In genomic region chr7:96174812-96175211, GRCh38 we compare ENCODE assay signal across 21 cellular contexts.
DNase-seq lines count a peak whose midpoint lies in the region; ATAC-seq and TF ChIP-seq lines count a peak whose summit lies in the region.
"Had no signal": no experiment of that assay in that cellular context is flagged by ENCODE, and none has a peak within 500 bp of the region (broad histone marks: within the 10 kb centered on the region; RNA-seq: fewer than 3 reads in every experiment).

No MANE protein-coding gene starts in this region.

- H3K9me3 ChIP-seq in endodermal cell (ENCODE audit: control insufficient read depth, low read length): no peaks in the 10 kb centered on the region
- H3K9me3 ChIP-seq: lower lobe of right lung, testis had no signal

- H3K9ac ChIP-seq in endodermal cell (ENCODE audit: extremely low read depth, low read length, poor library complexity, severe bottlenecking): no peak overlapping the region

- H3K4me3 Mint-ChIP-seq in endodermal cell: no peak overlapping the region
- H3K4me3 Mint-ChIP-seq: activated CD4-positive, alpha-beta T cell treated with anti-CD3 and anti-CD28 coated beads for 36 hours; CD14-positive monocyte; stimulated activated effector memory CD8-positive, alpha-beta T cell treated with anti-CD3 and anti-CD28 coated beads, Interleukin-12 subunit alpha, Interleukin-12 subunit beta, amount 100 ng/mL, for 72 hours had no signal

- no peak overlapping the region for H3K4me3 ChIP-seq in endodermal cell (ENCODE audit: low read length)
- H3K4me3 ChIP-seq: lower lobe of right lung, skin epidermis, testis had no signal

- H3K27ac ChIP-seq in endodermal cell (ENCODE audit: low read depth, low read length): no peak overlapping the region
- H3K27ac ChIP-seq: lower lobe of right lung, skin epidermis, testis had no signal

- peaks cover 43% of the 10 kb centered on the region for H3K4me1 Mint-ChIP-seq in endodermal cell
- H3K4me1 Mint-ChIP-seq: activated CD4-positive, alpha-beta T cell treated with anti-CD3 and anti-CD28 coated beads for 36 hours; CD14-positive monocyte; stimulated activated effector memory CD8-positive, alpha-beta T cell treated with anti-CD3 and anti-CD28 coated beads, Interleukin-12 subunit alpha, Interleukin-12 subunit beta, amount 100 ng/mL, for 72 hours had no signal

- DNase-seq in ELF-1 (ENCODE audit: low read depth, low spot score) (peak; percentile 64), NCI-H1930 (lab: John Stamatoyannopoulos, UW) (peak; percentile 46 to 83), endodermal cell (peak; percentile 70), midbrain (lab: John Stamatoyannopoulos, UW) (peak; percentile 27), amniotic stem cell (lab: John Stamatoyannopoulos, UW) (no peak), head of caudate nucleus (no peak), activated T-cell treated with anti-CD3 and anti-CD28 coated beads for 4 hours (no peak)
- DNase-seq: activated CD4-positive, alpha-beta T cell treated with anti-CD3 and anti-CD28 coated beads for 36 hours; DMS153; lower lobe of right lung; NCI-H1105; NCI-H774; OCI-M1; SHP77; stimulated activated CD4-positive, alpha-beta T cell treated with anti-CD3 and anti-CD28 coated beads, Interleukin-2, amount 100 ng/mL, for 24 hours; testis had no signal

- ATAC-seq in GM18868 (IDR thresholded peaks at IDR 0.05; ENCODE audit: unreplicated experiment): no peak
- ATAC-seq: activated CD4-positive, alpha-beta T cell treated with anti-CD3 and anti-CD28 coated beads for 36 hours; activated naive CD4-positive, alpha-beta T cell treated with anti-CD3 and anti-CD28 coated beads, Interleukin-2, amount 50 U/mL, for 72 hours; lower lobe of right lung; stimulated activated effector memory CD8-positive, alpha-beta T cell treated with anti-CD3 and anti-CD28 coated beads, Interleukin-12 subunit alpha, Interleukin-12 subunit beta, amount 100 ng/mL, for 72 hours had no signal

- WGBS in endodermal cell (ENCODE audit: insufficient coverage in 1 of 2, insufficient read length in 1 of 2), 2 experiments: 65 to 68% methylated on average over 2 to 4 of the region's 4 CpGs

- no peaks in the 10 kb centered on the region for H3K9me3 Mint-ChIP-seq in endodermal cell
- H3K9me3 Mint-ChIP-seq: activated naive CD4-positive, alpha-beta T cell treated with anti-CD3 and anti-CD28 coated beads, Interleukin-2, amount 50 U/mL, for 72 hours; stimulated activated effector memory CD8-positive, alpha-beta T cell treated with anti-CD3 and anti-CD28 coated beads, Interleukin-12 subunit alpha, Interleukin-12 subunit beta, amount 100 ng/mL, for 72 hours had no signal

- intact Hi-C loops in head of caudate nucleus (cut with DNase I): no loop called here

- TF ChIP-seq CTCF in endodermal cell (conservative IDR thresholded peaks at IDR 0.05): no peak

- peak overlapping the region; percentile 17 for H3K27ac Mint-ChIP-seq in endodermal cell
- H3K27ac Mint-ChIP-seq: activated CD4-positive, alpha-beta T cell treated with anti-CD3 and anti-CD28 coated beads for 36 hours; activated naive CD4-positive, alpha-beta T cell treated with anti-CD3 and anti-CD28 coated beads, Interleukin-2, amount 50 U/mL, for 72 hours; stimulated activated effector memory CD8-positive, alpha-beta T cell treated with anti-CD3 and anti-CD28 coated beads, Interleukin-12 subunit alpha, Interleukin-12 subunit beta, amount 100 ng/mL, for 72 hours had no signal

- H3K36me3 Mint-ChIP-seq in endodermal cell (ENCODE audit: low read depth): peaks cover 25% of the 10 kb centered on the region
- H3K36me3 Mint-ChIP-seq: stimulated activated effector memory CD8-positive, alpha-beta T cell treated with anti-CD3 and anti-CD28 coated beads, Interleukin-12 subunit alpha, Interleukin-12 subunit beta, amount 100 ng/mL, for 72 hours had no signal

- peaks cover 39% of the 10 kb centered on the region for H3K4me1 ChIP-seq in endodermal cell (ENCODE audit: control insufficient read depth, insufficient read depth, low read length)
- H3K4me1 ChIP-seq: lower lobe of right lung, testis had no signal

- H3K27me3 Mint-ChIP-seq in endodermal cell (ENCODE audit: insufficient read depth): no peaks in the 10 kb centered on the region
- H3K27me3 Mint-ChIP-seq: activated CD4-positive, alpha-beta T cell treated with anti-CD3 and anti-CD28 coated beads for 36 hours had no signal

- no peaks in the 10 kb centered on the region for H3K27me3 ChIP-seq in endodermal cell (ENCODE audit: control insufficient read depth, insufficient read depth, low read length, poor library complexity, severe bottlenecking)
- H3K27me3 ChIP-seq: testis had no signal

- H3K36me3 ChIP-seq in endodermal cell (ENCODE audit: control insufficient read depth, insufficient read depth, low read length): peaks cover 62% of the 10 kb centered on the region

Comparison
In these comparisons a context has a peak if more than half of its experiments do, and no peak if none do; other contexts are left out.
1. DNase-seq: peak in ELF-1 (single experiment), NCI-H1930 (2 of 2), endodermal cell (single experiment) and midbrain (single experiment); none in amniotic stem cell (single experiment), head of caudate nucleus (0 of 42) and activated T-cell treated with anti-CD3 and anti-CD28 coated beads for 4 hours (single experiment).